1 cellular context compared by ENCODE assay signal in the genomic region with DNA sequence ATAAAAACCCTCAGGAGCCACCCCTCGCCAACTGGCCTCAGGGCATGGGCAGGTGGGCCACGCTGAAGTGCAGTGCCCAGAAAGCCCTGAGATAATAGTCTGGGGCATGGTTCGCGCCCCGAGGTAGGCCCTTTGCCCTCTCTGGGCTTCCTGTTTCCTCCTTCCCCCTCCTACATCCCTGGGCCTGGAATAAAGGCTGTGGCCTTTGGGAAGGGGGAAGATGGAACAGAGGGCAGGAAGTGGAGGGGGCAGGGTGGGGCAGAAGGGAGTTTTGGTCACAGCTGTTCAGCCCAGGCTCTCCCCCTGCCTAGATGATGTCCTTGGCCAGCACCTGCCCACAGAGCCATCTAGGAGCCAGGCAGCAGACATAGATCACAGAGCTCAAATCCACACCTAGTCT.
TF ChIP-seq lines count a peak whose summit lies in the region.

No MANE protein-coding gene starts in this region.

TF ChIP-seq in HCT116, 20 proteins besides CTCF, POLR2A, EP300 and RAD21 (continued from another document):
- TF ChIP-seq, protein P1, sequence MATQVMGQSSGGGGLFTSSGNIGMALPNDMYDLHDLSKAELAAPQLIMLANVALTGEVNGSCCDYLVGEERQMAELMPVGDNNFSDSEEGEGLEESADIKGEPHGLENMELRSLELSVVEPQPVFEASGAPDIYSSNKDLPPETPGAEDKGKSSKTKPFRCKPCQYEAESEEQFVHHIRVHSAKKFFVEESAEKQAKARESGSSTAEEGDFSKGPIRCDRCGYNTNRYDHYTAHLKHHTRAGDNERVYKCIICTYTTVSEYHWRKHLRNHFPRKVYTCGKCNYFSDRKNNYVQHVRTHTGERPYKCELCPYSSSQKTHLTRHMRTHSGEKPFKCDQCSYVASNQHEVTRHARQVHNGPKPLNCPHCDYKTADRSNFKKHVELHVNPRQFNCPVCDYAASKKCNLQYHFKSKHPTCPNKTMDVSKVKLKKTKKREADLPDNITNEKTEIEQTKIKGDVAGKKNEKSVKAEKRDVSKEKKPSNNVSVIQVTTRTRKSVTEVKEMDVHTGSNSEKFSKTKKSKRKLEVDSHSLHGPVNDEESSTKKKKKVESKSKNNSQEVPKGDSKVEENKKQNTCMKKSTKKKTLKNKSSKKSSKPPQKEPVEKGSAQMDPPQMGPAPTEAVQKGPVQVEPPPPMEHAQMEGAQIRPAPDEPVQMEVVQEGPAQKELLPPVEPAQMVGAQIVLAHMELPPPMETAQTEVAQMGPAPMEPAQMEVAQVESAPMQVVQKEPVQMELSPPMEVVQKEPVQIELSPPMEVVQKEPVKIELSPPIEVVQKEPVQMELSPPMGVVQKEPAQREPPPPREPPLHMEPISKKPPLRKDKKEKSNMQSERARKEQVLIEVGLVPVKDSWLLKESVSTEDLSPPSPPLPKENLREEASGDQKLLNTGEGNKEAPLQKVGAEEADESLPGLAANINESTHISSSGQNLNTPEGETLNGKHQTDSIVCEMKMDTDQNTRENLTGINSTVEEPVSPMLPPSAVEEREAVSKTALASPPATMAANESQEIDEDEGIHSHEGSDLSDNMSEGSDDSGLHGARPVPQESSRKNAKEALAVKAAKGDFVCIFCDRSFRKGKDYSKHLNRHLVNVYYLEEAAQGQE (IDR thresholded peaks at IDR 0.05; ENCODE audit: low read depth): no peak
- TF ChIP-seq POLR2AphosphoS5 (IDR thresholded peaks at IDR 0.05; ENCODE audit: low read depth, low read length) (no peak), ZFX (IDR thresholded peaks at IDR 0.05) (no peak), TCF7L2 (IDR thresholded peaks at IDR 0.05; ENCODE audit: borderline replicate concordance, extremely low read depth, insufficient read depth, insufficient read length) (no peak), FOSL1 (IDR thresholded peaks at IDR 0.05; ENCODE audit: low read depth) (no peak)
